ENCODE assay signal across 8 cellular contexts in the genomic region with DNA sequence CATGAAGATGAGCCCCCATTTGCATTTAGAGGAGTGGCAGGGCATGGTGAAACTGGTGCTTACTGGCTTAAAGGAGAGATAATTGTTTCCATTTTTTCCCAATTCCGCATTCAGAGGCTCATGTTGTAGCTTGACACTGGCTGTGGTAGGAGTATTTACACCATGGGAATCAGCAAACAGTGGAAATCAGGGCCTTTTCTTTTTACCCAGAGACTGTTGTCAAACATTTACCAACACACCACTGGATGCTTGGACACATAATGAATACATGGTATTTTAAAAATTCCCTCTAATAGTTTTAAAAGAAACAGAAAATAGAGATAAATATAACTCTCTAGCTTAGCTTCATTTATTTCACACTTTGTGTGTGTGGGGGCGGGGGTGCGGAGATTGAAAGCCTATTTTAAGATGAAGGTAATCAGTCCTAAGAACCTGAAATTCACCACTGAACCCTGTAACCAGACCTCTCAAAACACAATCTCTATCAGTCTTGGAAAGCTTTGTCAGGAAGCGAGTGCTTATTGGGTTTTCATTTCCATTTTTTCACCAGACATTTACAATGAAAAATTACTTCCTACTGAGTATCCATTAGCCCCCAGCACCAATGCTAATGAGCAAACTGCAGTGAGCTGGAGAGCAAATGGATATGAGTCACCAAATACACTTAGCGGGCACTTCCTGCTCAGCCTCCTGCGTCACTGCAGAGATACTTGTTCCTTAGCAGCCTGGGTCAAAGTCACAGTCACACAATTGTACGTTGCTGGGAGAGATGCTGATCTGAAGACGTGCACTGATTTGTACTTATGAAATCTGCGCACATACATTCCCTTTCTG.
A peak's percentile ranks its signal among the peaks of the same experiment; 100 is the strongest.
DNase-seq lines count a peak whose midpoint lies in the region; ATAC-seq and TF ChIP-seq lines count a peak whose summit lies in the region.

No MANE protein-coding gene starts in this region.

- ATAC-seq in GM21619 (IDR thresholded peaks at IDR 0.05; ENCODE audit: unreplicated experiment) (peak; percentile 98), HG03139 (IDR thresholded peaks at IDR 0.05; ENCODE audit: unreplicated experiment) (no peak)

- H3K4me3 ChIP-seq in skeletal muscle cell (ENCODE audit: low read depth, low read length), result no peak overlapping the region

- TF ChIP-seq RAD21 in Ishikawa (IDR thresholded peaks at IDR 0.05; ENCODE audit: low read depth), result no peak

- peak; percentile 52; the same call in 1 of the 2 replicates for TF ChIP-seq EP300 in Ishikawa (IDR thresholded peaks at IDR 0.05; ENCODE audit: borderline replicate concordance)

- DNase-seq in DMS79 treated with DMSO at 0.1 percent for 48 hours (lab: John Stamatoyannopoulos, UW) (peak; percentile 31), SHP77 treated with DMSO at 0.1 percent for 48 hours (lab: John Stamatoyannopoulos, UW) (peak; percentile 92), foreskin melanocyte (peak; percentile 85), skeletal muscle cell (ENCODE audit: low read depth) (peak; percentile 96), NCI-H1694 treated with DMSO at 0.1 percent for 48 hours (lab: John Stamatoyannopoulos, UW) (no peak)

TF ChIP-seq in Ishikawa, 13 proteins besides CTCF, POLR2A, EP300 and RAD21:
- TF ChIP-seq TEAD4 (IDR thresholded peaks at IDR 0.05) (peak; percentile 24; the same call in 1 of the 2 replicates), EGR1 (IDR thresholded peaks at IDR 0.05) (no peak), TAF1 (IDR thresholded peaks at IDR 0.05; ENCODE audit: low read depth) (no peak), ZBTB7A (IDR thresholded peaks at IDR 0.05; ENCODE audit: low read depth) (no peak), CREB1 (IDR thresholded peaks at IDR 0.05; ENCODE audit: low read depth) (0 out of 2 replicates have a peak, but pooled peaks have one; percentile 23), CEBPB (IDR thresholded peaks at IDR 0.05) (no peak), NFIC (IDR thresholded peaks at IDR 0.05) (peak; percentile 22; the same call in 1 of the 2 replicates), YY1 (IDR thresholded peaks at IDR 0.05; ENCODE audit: low read depth) (no peak), TCF12 (IDR thresholded peaks at IDR 0.05; ENCODE audit: low read depth) (peak; percentile 61; the same call in 1 of the 2 replicates), FOXM1 (IDR thresholded peaks at IDR 0.05; ENCODE audit: borderline replicate concordance, low read depth) (0 out of 2 replicates have a peak, but pooled peaks have one; percentile 22)
- TF ChIP-seq, protein P1, sequence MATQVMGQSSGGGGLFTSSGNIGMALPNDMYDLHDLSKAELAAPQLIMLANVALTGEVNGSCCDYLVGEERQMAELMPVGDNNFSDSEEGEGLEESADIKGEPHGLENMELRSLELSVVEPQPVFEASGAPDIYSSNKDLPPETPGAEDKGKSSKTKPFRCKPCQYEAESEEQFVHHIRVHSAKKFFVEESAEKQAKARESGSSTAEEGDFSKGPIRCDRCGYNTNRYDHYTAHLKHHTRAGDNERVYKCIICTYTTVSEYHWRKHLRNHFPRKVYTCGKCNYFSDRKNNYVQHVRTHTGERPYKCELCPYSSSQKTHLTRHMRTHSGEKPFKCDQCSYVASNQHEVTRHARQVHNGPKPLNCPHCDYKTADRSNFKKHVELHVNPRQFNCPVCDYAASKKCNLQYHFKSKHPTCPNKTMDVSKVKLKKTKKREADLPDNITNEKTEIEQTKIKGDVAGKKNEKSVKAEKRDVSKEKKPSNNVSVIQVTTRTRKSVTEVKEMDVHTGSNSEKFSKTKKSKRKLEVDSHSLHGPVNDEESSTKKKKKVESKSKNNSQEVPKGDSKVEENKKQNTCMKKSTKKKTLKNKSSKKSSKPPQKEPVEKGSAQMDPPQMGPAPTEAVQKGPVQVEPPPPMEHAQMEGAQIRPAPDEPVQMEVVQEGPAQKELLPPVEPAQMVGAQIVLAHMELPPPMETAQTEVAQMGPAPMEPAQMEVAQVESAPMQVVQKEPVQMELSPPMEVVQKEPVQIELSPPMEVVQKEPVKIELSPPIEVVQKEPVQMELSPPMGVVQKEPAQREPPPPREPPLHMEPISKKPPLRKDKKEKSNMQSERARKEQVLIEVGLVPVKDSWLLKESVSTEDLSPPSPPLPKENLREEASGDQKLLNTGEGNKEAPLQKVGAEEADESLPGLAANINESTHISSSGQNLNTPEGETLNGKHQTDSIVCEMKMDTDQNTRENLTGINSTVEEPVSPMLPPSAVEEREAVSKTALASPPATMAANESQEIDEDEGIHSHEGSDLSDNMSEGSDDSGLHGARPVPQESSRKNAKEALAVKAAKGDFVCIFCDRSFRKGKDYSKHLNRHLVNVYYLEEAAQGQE (IDR thresholded peaks at IDR 0.05; ENCODE audit: low read depth), result no peak
- TF ChIP-seq, protein P2, sequence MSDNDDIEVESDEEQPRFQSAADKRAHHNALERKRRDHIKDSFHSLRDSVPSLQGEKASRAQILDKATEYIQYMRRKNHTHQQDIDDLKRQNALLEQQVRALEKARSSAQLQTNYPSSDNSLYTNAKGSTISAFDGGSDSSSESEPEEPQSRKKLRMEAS (IDR thresholded peaks at IDR 0.05), result no peak
- TF ChIP-seq, protein P3, sequence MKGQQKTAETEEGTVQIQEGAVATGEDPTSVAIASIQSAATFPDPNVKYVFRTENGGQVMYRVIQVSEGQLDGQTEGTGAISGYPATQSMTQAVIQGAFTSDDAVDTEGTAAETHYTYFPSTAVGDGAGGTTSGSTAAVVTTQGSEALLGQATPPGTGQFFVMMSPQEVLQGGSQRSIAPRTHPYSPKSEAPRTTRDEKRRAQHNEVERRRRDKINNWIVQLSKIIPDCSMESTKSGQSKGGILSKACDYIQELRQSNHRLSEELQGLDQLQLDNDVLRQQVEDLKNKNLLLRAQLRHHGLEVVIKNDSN (IDR thresholded peaks at IDR 0.05), result no peak
